4 cellular contexts compared by ENCODE assay signal in the genomic region with DNA sequence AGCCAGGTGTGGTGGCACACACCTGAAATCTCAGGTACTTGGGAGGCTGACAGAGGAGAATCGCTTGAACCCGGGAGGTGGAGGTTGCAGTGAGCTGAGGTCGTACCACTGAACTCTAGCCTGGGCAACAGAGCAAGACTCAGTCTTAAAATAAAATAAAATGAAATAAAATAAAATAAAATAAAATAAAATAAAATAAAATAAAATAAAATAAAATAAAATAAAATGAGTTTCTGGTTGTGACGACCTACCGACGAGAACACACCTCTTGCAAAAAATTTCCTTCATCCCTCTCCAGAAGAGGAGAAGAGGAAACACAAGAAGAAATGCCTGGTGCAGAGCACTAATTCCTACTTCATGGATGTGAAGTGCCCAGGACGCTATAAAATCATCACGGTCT. TPM values are rescaled to one million over a fixed set of nuclear protein-coding genes. Genes with fewer than 3 reads are reported as not detected.
DNase-seq lines count a peak whose midpoint lies in the region; ATAC-seq and TF ChIP-seq lines count a peak whose summit lies in the region.
"Not testable (repeated sequence)": the region's sequence is repeated elsewhere in the genome, so short reads cannot be mapped to it uniquely, and the experiment has no call there.

No MANE protein-coding gene starts in this region.

- H3K9me3 Mint-ChIP-seq in GM23338, HFFc6, WTC11: not testable (repeated sequence)

- CTCF ChIA-PET in WTC11 (lab: Charles Lee): not testable (repeated sequence)

- H3K9me2 ChIP-seq in GM23338 (ENCODE audit: insufficient read depth): not testable (repeated sequence)

- H4K20me1 ChIP-seq in GM23338 (replicated peaks; ENCODE audit: insufficient read depth): not testable (repeated sequence)

- not testable (repeated sequence) for TF ChIP-seq CTCF in GM23338 (conservative IDR thresholded peaks at IDR 0.05; ENCODE audit: low read depth in 2 of 2); HFFc6 (IDR thresholded peaks at IDR 0.05); WTC11 (IDR thresholded peaks at IDR 0.05); esophagus muscularis mucosa (IDR thresholded peaks at IDR 0.05)

- not testable (repeated sequence) for H3K4me1 Mint-ChIP-seq in GM23338; HFFc6 (ENCODE audit: low read depth); WTC11

- H3K79me2 ChIP-seq in GM23338 (replicated peaks; ENCODE audit: insufficient read depth): not testable (repeated sequence)

- not testable (repeated sequence) for ATAC-seq in GM23338, WTC11

- not testable (repeated sequence) for H3K4me3 ChIP-seq in GM23338, esophagus muscularis mucosa

- H3K4me3 Mint-ChIP-seq in GM23338, HFFc6, WTC11: not testable (repeated sequence)

- 0 out of 2 replicates have a peak overlapping the region, but pooled peaks have one; percentile 36 for H3K27ac ChIP-seq in GM23338 (ENCODE audit: low read depth)
- H3K27ac ChIP-seq in esophagus muscularis mucosa (replicated peaks in 1 of 4): not testable (repeated sequence)

- POLR2A ChIA-PET in WTC11 (lab: Charles Lee): interaction anchor here (1.6 kb wide), 1 partner anchor 98 kb away, joined by 6 read pairs; no protein-coding TSS in a partner anchor

- not testable (repeated sequence) for H3K36me3 Mint-ChIP-seq in GM23338 (ENCODE audit: low read depth); HFFc6 (ENCODE audit: low read depth)
- H3K36me3 Mint-ChIP-seq in WTC11: peaks cover 10% of the 10 kb centered on the region

- DNase-seq in GM23338 (ENCODE audit: low spot score); HFFc6; WTC11 (ENCODE audit: low spot score): not testable (repeated sequence)
- peak; percentile 17 for DNase-seq in esophagus muscularis mucosa (ENCODE audit: extremely low spot score)

- not testable (repeated sequence) for H3K27me3 ChIP-seq in GM23338 (ENCODE audit: insufficient read depth); esophagus muscularis mucosa

- H2AFZ ChIP-seq in GM23338: not testable (repeated sequence)

- H3K4me1 ChIP-seq in GM23338 (ENCODE audit: insufficient read depth); esophagus muscularis mucosa: not testable (repeated sequence)

- H3F3A ChIP-seq in GM23338 (replicated peaks; ENCODE audit: low read depth): not testable (repeated sequence)

- not testable (repeated sequence) for H3K27ac Mint-ChIP-seq in GM23338, WTC11
- peak overlapping the region; percentile 33; the same call in 1 of the 2 replicates for H3K27ac Mint-ChIP-seq in HFFc6

- H3K9me3 ChIP-seq in esophagus muscularis mucosa: not testable (repeated sequence)

- 94% methylated on average over 8 of the region's 8 CpGs for WGBS in esophagus muscularis mucosa

- H3K4me2 ChIP-seq in GM23338: not testable (repeated sequence)

- not testable (repeated sequence) for TF ChIP-seq POLR2A in esophagus muscularis mucosa (IDR thresholded peaks at IDR 0.05; ENCODE audit: low read depth)

- not testable (repeated sequence) for TF ChIP-seq EP300 in esophagus muscularis mucosa (IDR thresholded peaks at IDR 0.05)

- H3K27me3 Mint-ChIP-seq in GM23338 (ENCODE audit: insufficient read depth, low read depth, poor library complexity); HFFc6 (ENCODE audit: insufficient read depth); WTC11 (ENCODE audit: low read depth): not testable (repeated sequence)

- intact Hi-C loops in esophagus muscularis mucosa (cut with DNase I): not testable (repeated sequence)

- not testable (repeated sequence) for H3K36me3 ChIP-seq in GM23338 (ENCODE audit: insufficient read depth)
- H3K36me3 ChIP-seq in esophagus muscularis mucosa: peaks cover 24 to 73% (median 48%) of the 10 kb centered on the region in 4 donors

TF ChIP-seq in WTC11, 78 proteins besides CTCF, POLR2A, EP300 and RAD21:
- TF ChIP-seq HMGA2 (CRISPR knock-in tag; IDR thresholded peaks at IDR 0.05): peak; percentile 94

RNA-seq across cellular contexts. Expression of gene SLC17A5, which starts 35.7 kb away (rescaled TPM):
- 14.9 and 17.7 TPM in 2 replicates for total RNA-seq in GM23338 (2014; rRNA removed; shearing (Covaris generic))
- polyA plus RNA-seq in GM23338 (2016; fragmentation: Nextera tagmentation; extraction: Ambion mirVana): 8.3 and 9.2 TPM in 2 replicates
- total RNA-seq in HFFc6 (2021; fragmentation: NEBNext Ultra II Directional; extraction: Animal tissue kit (Norgen Biotek cat#: 25700)): 10 to 100 TPM; 20.4 to 29.9 (median 26.8) TPM
- total RNA-seq in WTC11 (2021) (8.6 to 9.3 TPM (median 8.9 TPM) in 3 replicates), esophagus muscularis mucosa (10 to 100 TPM; 15.0 to 17.9 (median 16.2) TPM)
